Comparison of ENCODE assay signal across 1 cellular context in genomic region chr16:75535211-75535843, GRCh38.
TF ChIP-seq lines count a peak whose summit lies in the region.

No MANE protein-coding gene starts in this region.

TF ChIP-seq in H1, 55 proteins besides CTCF, POLR2A, EP300 and RAD21:
- TF ChIP-seq GTF2F1 (IDR thresholded peaks at IDR 0.05; ENCODE audit: borderline replicate concordance, low read depth, low read length) (no peak), CBX8 (IDR thresholded peaks at IDR 0.05; ENCODE audit: borderline replicate concordance, low read depth, low read length) (no peak), GABPA (IDR thresholded peaks at IDR 0.05; ENCODE audit: borderline replicate concordance, insufficient read depth, low read length) (no peak), TAF7 (optimal IDR thresholded peaks at IDR 0.05; ENCODE audit: borderline replicate concordance, low read depth, low read length) (no peak), RBBP5 (IDR thresholded peaks at IDR 0.05; ENCODE audit: borderline replicate concordance, low read depth, low read length) (no peak), CEBPB (IDR thresholded peaks at IDR 0.05; ENCODE audit: low read depth, low read length) (no peak), SP1 (IDR thresholded peaks at IDR 0.05; ENCODE audit: low read depth, low read length) (no peak), BRCA1 (IDR thresholded peaks at IDR 0.05; ENCODE audit: low read depth, low read length) (no peak), YY1 (IDR thresholded peaks at IDR 0.05; ENCODE audit: low read depth, low read length) (no peak), JUN (IDR thresholded peaks at IDR 0.05; ENCODE audit: low read depth, low read length) (no peak), ATF2 (IDR thresholded peaks at IDR 0.05; ENCODE audit: low read length) (no peak), RXRA (IDR thresholded peaks at IDR 0.05; ENCODE audit: insufficient read depth, low read depth, low read length) (no peak), ASH2L (IDR thresholded peaks at IDR 0.05; ENCODE audit: low read length) (no peak), TAF1 (IDR thresholded peaks at IDR 0.05; ENCODE audit: low read depth, low read length) (no peak), KDM1A (IDR thresholded peaks at IDR 0.05; ENCODE audit: borderline replicate concordance, low read length) (no peak), MAX (IDR thresholded peaks at IDR 0.05) (no peak)
